Comparison of ENCODE assay signal across 1 cellular context in genomic region chrX:23435575-23435974, GRCh38.
TF ChIP-seq lines count a peak whose summit lies in the region.

No MANE protein-coding gene starts in this region.

TF ChIP-seq in H1, 55 proteins besides CTCF, POLR2A, EP300 and RAD21 (continued from another document):
- no peak for TF ChIP-seq USF2 (IDR thresholded peaks at IDR 0.05; ENCODE audit: low read length)
- TF ChIP-seq GTF2F1 (IDR thresholded peaks at IDR 0.05; ENCODE audit: borderline replicate concordance, low read depth, low read length): no peak
- no peak for TF ChIP-seq YY1 (IDR thresholded peaks at IDR 0.05; ENCODE audit: low read depth, low read length)
- no peak for TF ChIP-seq SP1 (IDR thresholded peaks at IDR 0.05; ENCODE audit: low read depth, low read length)
- no peak for TF ChIP-seq E2F6 (IDR thresholded peaks at IDR 0.05)
- TF ChIP-seq CHD1 (IDR thresholded peaks at IDR 0.05; ENCODE audit: low read depth, low read length): no peak
- TF ChIP-seq SUZ12 (IDR thresholded peaks at IDR 0.05; ENCODE audit: low read length): no peak
- TF ChIP-seq ZNF274 (IDR thresholded peaks at IDR 0.05; ENCODE audit: borderline replicate concordance, extremely low read depth, low read length): no peak
- no peak for TF ChIP-seq BRCA1 (IDR thresholded peaks at IDR 0.05; ENCODE audit: low read depth, low read length)
- no peak for TF ChIP-seq ASH2L (IDR thresholded peaks at IDR 0.05; ENCODE audit: low read length)
- no peak for TF ChIP-seq BACH1 (IDR thresholded peaks at IDR 0.05; ENCODE audit: low read length)
- TF ChIP-seq RFX5 (IDR thresholded peaks at IDR 0.05; ENCODE audit: borderline replicate concordance, low read depth, low read length): no peak
- TF ChIP-seq EZH2 (IDR thresholded peaks at IDR 0.05; ENCODE audit: low read depth, low read length, severe bottlenecking): no peak
TF ChIP-seq in H1: peak in this region for 0.
